Comparison of ENCODE assay signal across 30 cellular contexts in genomic region chr10:8600192-8600591, GRCh38.
DNase-seq lines count a peak whose midpoint lies in the region; ATAC-seq lines count a peak whose summit lies in the region.
"Had no signal": no experiment of that assay in that cellular context is flagged by ENCODE, and none has a peak within 500 bp of the region (broad histone marks: within the 10 kb centered on the region; RNA-seq: fewer than 3 reads in every experiment).

No MANE protein-coding gene starts in this region.

- peak overlapping the region; percentile 10 for H3K27ac ChIP-seq in epithelial cell of prostate
- H3K27ac ChIP-seq: psoas muscle, testis had no signal

- peak; percentile 33 for DNase-seq in activated CD4-positive, alpha-beta T cell treated with anti-CD3 and anti-CD28 coated beads for 48 hours
- DNase-seq in activated CD4-positive, alpha-beta T cell treated with anti-CD3 and anti-CD28 coated beads for 1 hour: no peak
- peak; percentile 28 for DNase-seq in HPDE6-E6E7 (ENCODE audit: extremely low spot score)
- peak; percentile 8 for DNase-seq in RPMI7951 (ENCODE audit: low read depth)
- DNase-seq in epithelial cell of prostate (ENCODE audit: low read depth, low spot score): no peak
- no peak for DNase-seq in SKM-1 treated with dmso at 0.1 percent for 144 hours (lab: John Stamatoyannopoulos, UW; ENCODE audit: unreplicated experiment)
- no peak for DNase-seq in NCI-H524 (lab: John Stamatoyannopoulos, UW)
- DNase-seq: activated CD4-positive, alpha-beta T cell treated with anti-CD3 and anti-CD28 coated beads, Interleukin-2, amount 50 U/mL, for 48 hours; activated naive CD4-positive, alpha-beta T cell treated with anti-CD3 and anti-CD28 coated beads, Interleukin-2, amount 10 ng/mL, durations not matched to agents 7 days and 5 days; AML-193; amygdala; Calu3; CD4-positive, CD25-positive, alpha-beta regulatory T cell; DMS79 treated with DMSO at 0.1 percent for 48 hours; GF-D8; HCEC 1CT; immature natural killer cell; NCI-H1092 treated with DMSO at 0.1 percent for 48 hours; NCI-H2029; NCI-H524 treated with DMSO at 0.1 percent for 48 hours; NK-92 treated with Interleukin-12 subunit alpha and Interleukin-12 subunit beta, amount 100 ng/mL, for 24 hours; occipital lobe; psoas muscle; SIG-M5; stimulated activated naive CD4-positive, alpha-beta T cell treated with Interleukin-2 at 50 U/mL for 16 hours; T1000; testis had no signal

- no peak for ATAC-seq in GM19452 (IDR thresholded peaks at IDR 0.05; ENCODE audit: unreplicated experiment)
- ATAC-seq: natural killer cell treated with Interleukin-12 subunit alpha and Interleukin-12 subunit beta and Interleukin-15 and Interleukin-18, amount 100 ng/mL, for 72 hours; psoas muscle; sciatic nerve had no signal

Comparison
In these comparisons a context has a peak if more than half of its experiments do, and no peak if none do; other contexts are left out.
1. DNase-seq: peak in activated CD4-positive, alpha-beta T cell treated with anti-CD3 and anti-CD28 coated beads for 48 hours (single experiment), HPDE6-E6E7 (single experiment) and RPMI7951 (single experiment); none in activated CD4-positive, alpha-beta T cell treated with anti-CD3 and anti-CD28 coated beads for 1 hour (single experiment), epithelial cell of prostate (single experiment), SKM-1 treated with dmso at 0.1 percent for 144 hours (single experiment) and NCI-H524 (0 of 2).